Comparison of ENCODE assay signal across 11 cellular contexts in genomic region chr4:74715731-74716435, GRCh38.
DNase-seq lines count a peak whose midpoint lies in the region; ATAC-seq and TF ChIP-seq lines count a peak whose summit lies in the region.
"Had no signal": no experiment of that assay in that cellular context is flagged by ENCODE, and none has a peak within 500 bp of the region (broad histone marks: within the 10 kb centered on the region; RNA-seq: fewer than 3 reads in every experiment).

No MANE protein-coding gene starts in this region.

- ATAC-seq in GM21576 (IDR thresholded peaks at IDR 0.05; ENCODE audit: unreplicated experiment) (peak; percentile 59), HG03097 (IDR thresholded peaks at IDR 0.05; ENCODE audit: low FRiP score, unreplicated experiment) (no peak), omental fat pad (ENCODE audit: low FRiP score) (no peak), GM19328 (IDR thresholded peaks at IDR 0.05; ENCODE audit: unreplicated experiment) (no peak)
- ATAC-seq: gastrocnemius medialis, HepG2, WTC11 had no signal

- in situ Hi-C loops in GM13977 (cut with MboI; ENCODE audit: low pct_unique_long_range_greater_than_20kb, low sequenced_read_pairs, unreplicated experiment): no loop called here

- peak; percentile 4 for DNase-seq in GM13977 (ENCODE audit: low spot score)
- DNase-seq in RPMI8226: peak; percentile 56
- DNase-seq in left kidney (ENCODE audit: low read depth, low spot score): peak; percentile 59
- no peak for DNase-seq in omental fat pad (ENCODE audit: low spot score)
- DNase-seq in NCI-H1694 treated with DMSO at 0.1 percent for 48 hours (lab: John Stamatoyannopoulos, UW): no peak
- DNase-seq: gastrocnemius medialis had no signal

- no peak for TF ChIP-seq CTCF in GM13977 (IDR thresholded peaks at IDR 0.05; ENCODE audit: extremely low read depth, insufficient read depth, missing control alignments)
- no peak for TF ChIP-seq CTCF in omental fat pad (IDR thresholded peaks at IDR 0.05)

Comparison
In these comparisons a context has a peak if more than half of its experiments do, and no peak if none do; other contexts are left out.
1. DNase-seq: peak in GM13977 (single experiment), RPMI8226 (single experiment) and left kidney (single experiment); none in omental fat pad (single experiment) and NCI-H1694 treated with DMSO at 0.1 percent for 48 hours (single experiment).